ENCODE assay signal across 1 cellular context in the genomic region with DNA sequence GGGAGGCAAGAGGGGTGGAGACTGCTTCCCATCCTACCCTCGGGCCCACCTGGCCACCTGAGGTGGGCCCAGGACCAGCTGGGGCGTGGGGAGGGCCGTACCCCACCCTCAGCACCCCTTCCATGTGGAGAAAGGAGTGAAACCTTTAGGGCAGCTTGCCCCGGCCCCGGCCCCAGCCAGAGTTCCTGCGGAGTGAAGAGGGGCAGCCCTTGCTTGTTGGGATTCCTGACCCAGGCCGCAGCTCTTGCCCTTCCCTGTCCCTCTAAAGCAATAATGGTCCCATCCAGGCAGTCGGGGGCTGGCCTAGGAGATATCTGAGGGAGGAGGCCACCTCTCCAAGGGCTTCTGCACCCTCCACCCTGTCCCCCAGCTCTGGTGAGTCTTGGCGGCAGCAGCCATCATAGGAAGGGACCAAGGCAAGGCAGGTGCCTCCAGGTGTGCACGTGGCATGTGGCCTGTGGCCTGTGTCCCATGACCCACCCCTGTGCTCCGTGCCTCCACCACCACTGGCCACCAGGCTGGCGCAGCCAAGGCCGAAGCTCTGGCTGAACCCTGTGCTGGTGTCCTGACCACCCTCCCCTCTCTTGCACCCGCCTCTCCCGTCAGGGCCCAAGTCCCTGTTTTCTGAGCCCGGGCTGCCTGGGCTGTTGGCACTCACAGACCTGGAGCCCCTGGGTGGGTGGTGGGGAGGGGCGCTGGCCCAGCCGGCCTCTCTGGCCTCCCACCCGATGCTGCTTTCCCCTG.
A peak's percentile ranks its signal among the peaks of the same experiment; 100 is the strongest.
TF ChIP-seq lines count a peak whose summit lies in the region.

No MANE protein-coding gene starts in this region.

TF ChIP-seq in HepG2, 621 proteins besides CTCF, POLR2A, EP300 and RAD21:
- TF ChIP-seq SALL2 (CRISPR knock-in tag; IDR thresholded peaks at IDR 0.05): no peak
- TF ChIP-seq RBFOX2 (IDR thresholded peaks at IDR 0.05; ENCODE audit: low read depth, low read length): peak; percentile 39; the same call in 1 of the 2 replicates
- TF ChIP-seq AGO2 (optimal IDR thresholded peaks at IDR 0.05; ENCODE audit: low read depth, low read length): peak; percentile 79
- TF ChIP-seq ZNF496 (CRISPR knock-in tag; IDR thresholded peaks at IDR 0.05; ENCODE audit: insufficient replicate concordance): no peak
- no peak for TF ChIP-seq ZFP90 (CRISPR knock-in tag; IDR thresholded peaks at IDR 0.05; ENCODE audit: borderline replicate concordance)
- TF ChIP-seq EED (CRISPR knock-in tag; IDR thresholded peaks at IDR 0.05): no peak
